1 cellular context compared by ENCODE assay signal in the genomic region with DNA sequence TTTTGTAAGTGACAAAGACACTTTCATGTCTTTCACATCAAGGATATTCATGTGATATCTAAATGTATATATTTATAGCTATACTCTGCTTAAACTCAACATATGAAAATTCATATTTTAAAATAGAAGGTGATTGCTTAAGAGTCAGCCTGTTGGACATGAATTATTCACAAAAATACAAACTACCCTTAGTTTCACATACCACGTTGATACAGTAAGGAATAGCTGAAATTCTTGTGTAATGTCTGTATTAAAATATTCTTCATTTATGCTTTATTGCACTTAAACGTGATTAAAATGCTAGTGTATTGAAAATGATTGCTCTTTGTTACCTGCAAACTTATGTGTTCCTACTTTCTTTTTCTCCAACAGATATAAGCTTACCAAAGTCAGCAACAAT.
TF ChIP-seq lines count a peak whose summit lies in the region.

No MANE protein-coding gene starts in this region.

TF ChIP-seq in GM23338, 12 proteins besides CTCF, POLR2A, EP300 and RAD21 (continued from another document):
- TF ChIP-seq, protein P1, sequence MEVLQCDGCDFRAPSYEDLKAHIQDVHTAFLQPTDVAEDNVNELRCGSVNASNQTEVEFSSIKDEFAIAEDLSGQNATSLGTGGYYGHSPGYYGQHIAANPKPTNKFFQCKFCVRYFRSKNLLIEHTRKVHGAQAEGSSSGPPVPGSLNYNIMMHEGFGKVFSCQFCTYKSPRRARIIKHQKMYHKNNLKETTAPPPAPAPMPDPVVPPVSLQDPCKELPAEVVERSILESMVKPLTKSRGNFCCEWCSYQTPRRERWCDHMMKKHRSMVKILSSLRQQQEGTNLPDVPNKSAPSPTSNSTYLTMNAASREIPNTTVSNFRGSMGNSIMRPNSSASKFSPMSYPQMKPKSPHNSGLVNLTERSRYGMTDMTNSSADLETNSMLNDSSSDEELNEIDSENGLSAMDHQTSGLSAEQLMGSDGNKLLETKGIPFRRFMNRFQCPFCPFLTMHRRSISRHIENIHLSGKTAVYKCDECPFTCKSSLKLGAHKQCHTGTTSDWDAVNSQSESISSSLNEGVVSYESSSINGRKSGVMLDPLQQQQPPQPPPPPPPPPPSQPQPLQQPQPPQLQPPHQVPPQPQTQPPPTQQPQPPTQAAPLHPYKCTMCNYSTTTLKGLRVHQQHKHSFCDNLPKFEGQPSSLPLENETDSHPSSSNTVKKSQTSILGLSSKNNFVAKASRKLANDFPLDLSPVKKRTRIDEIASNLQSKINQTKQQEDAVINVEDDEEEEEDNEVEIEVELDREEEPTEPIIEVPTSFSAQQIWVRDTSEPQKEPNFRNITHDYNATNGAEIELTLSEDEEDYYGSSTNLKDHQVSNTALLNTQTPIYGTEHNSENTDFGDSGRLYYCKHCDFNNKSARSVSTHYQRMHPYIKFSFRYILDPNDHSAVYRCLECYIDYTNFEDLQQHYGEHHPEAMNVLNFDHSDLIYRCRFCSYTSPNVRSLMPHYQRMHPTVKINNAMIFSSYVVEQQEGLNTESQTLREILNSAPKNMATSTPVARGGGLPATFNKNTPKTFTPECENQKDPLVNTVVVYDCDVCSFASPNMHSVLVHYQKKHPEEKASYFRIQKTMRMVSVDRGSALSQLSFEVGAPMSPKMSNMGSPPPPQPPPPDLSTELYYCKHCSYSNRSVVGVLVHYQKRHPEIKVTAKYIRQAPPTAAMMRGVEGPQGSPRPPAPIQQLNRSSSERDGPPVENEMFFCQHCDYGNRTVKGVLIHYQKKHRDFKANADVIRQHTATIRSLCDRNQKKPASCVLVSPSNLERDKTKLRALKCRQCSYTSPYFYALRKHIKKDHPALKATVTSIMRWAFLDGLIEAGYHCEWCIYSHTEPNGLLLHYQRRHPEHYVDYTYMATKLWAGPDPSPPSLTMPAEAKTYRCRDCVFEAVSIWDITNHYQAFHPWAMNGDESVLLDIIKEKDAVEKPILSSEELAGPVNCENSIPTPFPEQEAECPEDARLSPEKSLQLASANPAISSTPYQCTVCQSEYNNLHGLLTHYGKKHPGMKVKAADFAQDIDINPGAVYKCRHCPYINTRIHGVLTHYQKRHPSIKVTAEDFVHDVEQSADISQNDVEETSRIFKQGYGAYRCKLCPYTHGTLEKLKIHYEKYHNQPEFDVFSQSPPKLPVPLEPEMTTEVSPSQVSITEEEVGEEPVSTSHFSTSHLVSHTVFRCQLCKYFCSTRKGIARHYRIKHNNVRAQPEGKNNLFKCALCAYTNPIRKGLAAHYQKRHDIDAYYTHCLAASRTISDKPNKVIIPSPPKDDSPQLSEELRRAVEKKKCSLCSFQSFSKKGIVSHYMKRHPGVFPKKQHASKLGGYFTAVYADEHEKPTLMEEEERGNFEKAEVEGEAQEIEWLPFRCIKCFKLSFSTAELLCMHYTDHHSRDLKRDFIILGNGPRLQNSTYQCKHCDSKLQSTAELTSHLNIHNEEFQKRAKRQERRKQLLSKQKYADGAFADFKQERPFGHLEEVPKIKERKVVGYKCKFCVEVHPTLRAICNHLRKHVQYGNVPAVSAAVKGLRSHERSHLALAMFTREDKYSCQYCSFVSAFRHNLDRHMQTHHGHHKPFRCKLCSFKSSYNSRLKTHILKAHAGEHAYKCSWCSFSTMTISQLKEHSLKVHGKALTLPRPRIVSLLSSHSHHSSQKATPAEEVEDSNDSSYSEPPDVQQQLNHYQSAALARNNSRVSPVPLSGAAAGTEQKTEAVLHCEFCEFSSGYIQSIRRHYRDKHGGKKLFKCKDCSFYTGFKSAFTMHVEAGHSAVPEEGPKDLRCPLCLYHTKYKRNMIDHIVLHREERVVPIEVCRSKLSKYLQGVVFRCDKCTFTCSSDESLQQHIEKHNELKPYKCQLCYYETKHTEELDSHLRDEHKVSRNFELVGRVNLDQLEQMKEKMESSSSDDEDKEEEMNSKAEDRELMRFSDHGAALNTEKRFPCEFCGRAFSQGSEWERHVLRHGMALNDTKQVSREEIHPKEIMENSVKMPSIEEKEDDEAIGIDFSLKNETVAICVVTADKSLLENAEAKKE (CRISPR knock-in tag; IDR thresholded peaks at IDR 0.05), result no peak
- TF ChIP-seq STAT1 (IDR thresholded peaks at IDR 0.05; ENCODE audit: unreplicated experiment) (no peak), EZH2phosphoT487 (IDR thresholded peaks at IDR 0.05; ENCODE audit: unreplicated experiment) (no peak)
- TF ChIP-seq, protein P2, sequence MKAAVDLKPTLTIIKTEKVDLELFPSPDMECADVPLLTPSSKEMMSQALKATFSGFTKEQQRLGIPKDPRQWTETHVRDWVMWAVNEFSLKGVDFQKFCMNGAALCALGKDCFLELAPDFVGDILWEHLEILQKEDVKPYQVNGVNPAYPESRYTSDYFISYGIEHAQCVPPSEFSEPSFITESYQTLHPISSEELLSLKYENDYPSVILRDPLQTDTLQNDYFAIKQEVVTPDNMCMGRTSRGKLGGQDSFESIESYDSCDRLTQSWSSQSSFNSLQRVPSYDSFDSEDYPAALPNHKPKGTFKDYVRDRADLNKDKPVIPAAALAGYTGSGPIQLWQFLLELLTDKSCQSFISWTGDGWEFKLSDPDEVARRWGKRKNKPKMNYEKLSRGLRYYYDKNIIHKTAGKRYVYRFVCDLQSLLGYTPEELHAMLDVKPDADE (IDR thresholded peaks at IDR 0.05), result no peak
